1 cellular context compared by ENCODE assay signal in the genomic region with DNA sequence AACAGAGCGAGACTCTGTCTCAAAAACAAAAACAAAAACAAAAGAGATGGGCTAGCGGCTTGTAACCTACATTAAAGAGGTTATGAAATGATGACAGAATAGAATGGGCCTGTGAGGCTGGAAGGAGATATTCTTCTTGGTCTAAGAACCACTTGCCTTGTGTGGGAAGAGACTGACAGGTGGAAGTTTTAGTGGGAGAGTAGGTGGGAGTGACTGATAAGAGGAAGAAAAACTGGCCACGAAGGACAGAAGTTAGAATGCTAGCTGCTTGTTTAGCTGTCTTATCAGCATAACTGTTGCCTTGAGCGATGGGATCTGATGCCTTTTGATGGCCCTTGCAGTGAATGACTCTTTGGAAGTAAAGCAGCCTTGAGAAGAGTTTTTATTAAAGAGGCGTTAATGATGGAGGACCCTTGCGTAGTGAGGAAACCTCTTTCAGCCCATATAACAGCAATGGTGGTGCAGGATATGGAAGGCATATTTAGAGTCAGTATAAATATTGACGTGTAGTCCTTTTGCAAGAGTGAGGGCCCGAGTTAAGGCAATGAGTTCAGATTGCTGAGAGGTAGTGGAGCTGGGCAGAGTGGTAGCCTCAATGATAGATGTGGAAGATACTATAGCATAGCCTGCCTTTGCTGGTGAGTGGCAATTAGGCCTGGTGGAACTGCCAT.
TF ChIP-seq lines count a peak whose summit lies in the region.

No MANE protein-coding gene starts in this region.

TF ChIP-seq in K562, 482 proteins besides CTCF, POLR2A, EP300 and RAD21 (continued from another document):
- peak; percentile 39 for TF ChIP-seq ZNF280A (IDR thresholded peaks at IDR 0.05; ENCODE audit: low read depth, partially characterized antibody)
- TF ChIP-seq CBX5 (IDR thresholded peaks at IDR 0.05; ENCODE audit: borderline replicate concordance, low read depth), result peak; percentile 69; the same call in 1 of the 2 replicates
